Comparison of ENCODE assay signal across 22 cellular contexts in genomic region chr3:60697132-60697531, GRCh38.
"Had no signal": no experiment of that assay in that cellular context is flagged by ENCODE, and none has a peak within 500 bp of the region (broad histone marks: within the 10 kb centered on the region; RNA-seq: fewer than 3 reads in every experiment).

No MANE protein-coding gene starts in this region.

- H3K4me1 ChIP-seq: Peyer's patch, SJSA1 had no signal

- DNase-seq: Karpas-422, MM.1S, MV-4-11, NCI-H1105, NCI-H1417 treated with DMSO at 0.1 percent for 48 hours, NCI-H1436 treated with DMSO at 0.1 percent for 48 hours, NCI-H1694 treated with DMSO at 0.1 percent for 48 hours, NCI-H2081, NCI-H2227 treated with DMSO at 0.1 percent for 48 hours, NCI-H446, NCI-H524 treated with DMSO at 0.1 percent for 48 hours, NCI-H526 treated with DMSO at 0.1 percent for 48 hours, NCI-H774, OCI-M1, Peyer's patch, Right ventricle myocardium superior, RPMI8226, SHP77 treated with DMSO at 0.1 percent for 48 hours, SK-N-SH, SW 1271, T-helper 1 cell had no signal

- H3K9me3 ChIP-seq: Peyer's patch, SJSA1, SK-N-SH had no signal

- H3K27ac ChIP-seq: Peyer's patch, SJSA1 had no signal

- H3K4me2 ChIP-seq: SK-N-SH had no signal

- H3K4me3 ChIP-seq: Peyer's patch, SJSA1 had no signal

- H3K9ac ChIP-seq: SK-N-SH had no signal

- H3K36me3 ChIP-seq: Peyer's patch, SJSA1 had no signal

- H3K27me3 ChIP-seq: Peyer's patch, SJSA1 had no signal

- H3K9me2 ChIP-seq: SK-N-SH had no signal
